13 cellular contexts compared by ENCODE assay signal in the genomic region with DNA sequence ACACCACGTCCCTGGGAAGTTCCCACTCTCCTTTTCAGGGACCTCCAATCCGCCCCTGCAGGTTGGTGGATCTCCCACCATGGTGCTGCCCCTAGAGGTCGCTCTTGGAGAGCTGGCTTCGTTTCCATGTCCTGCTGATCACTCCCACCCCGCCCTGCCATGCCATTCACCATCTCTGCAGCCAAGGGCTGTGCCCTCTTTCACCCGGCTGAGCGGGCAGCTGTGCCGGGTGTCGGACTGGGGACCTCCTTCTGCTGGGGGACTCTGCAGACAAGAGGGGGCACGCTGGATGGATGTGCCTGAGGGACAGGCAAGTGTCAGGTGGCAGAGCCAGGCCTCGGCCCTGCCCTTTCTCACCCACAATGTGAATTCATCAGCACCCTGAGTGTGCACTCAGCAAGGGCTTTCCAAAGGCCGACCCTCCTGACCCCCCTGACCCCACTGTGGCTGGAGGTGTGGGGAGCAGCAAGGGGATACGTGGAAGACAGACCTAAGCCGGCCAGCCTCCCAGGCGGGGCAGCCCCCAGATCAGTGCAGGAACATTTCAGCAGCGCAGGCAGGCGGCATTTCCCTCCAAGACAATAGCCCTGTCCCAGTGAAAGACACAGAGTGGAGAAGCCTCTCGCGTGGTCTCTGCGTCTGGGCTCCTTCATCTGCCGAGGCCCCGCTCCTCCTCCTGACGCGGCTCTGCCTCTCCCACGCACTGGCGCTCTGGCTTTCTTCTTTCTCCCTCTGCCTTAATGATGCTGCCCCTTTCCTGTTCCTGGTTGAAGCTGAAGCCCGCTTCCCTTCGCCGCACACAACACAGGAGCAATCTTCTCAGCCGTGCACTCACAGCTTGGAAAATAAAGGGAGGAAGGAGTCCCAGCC.
DNase-seq lines count a peak whose midpoint lies in the region; ATAC-seq and TF ChIP-seq lines count a peak whose summit lies in the region.
"Had no signal": no experiment of that assay in that cellular context is flagged by ENCODE, and none has a peak within 500 bp of the region (broad histone marks: within the 10 kb centered on the region; RNA-seq: fewer than 3 reads in every experiment).

No MANE protein-coding gene starts in this region.

- H3K79me2 ChIP-seq in GM23338 (replicated peaks; ENCODE audit: insufficient read depth) (no peaks in the 10 kb centered on the region), Loucy (ENCODE audit: insufficient read depth, low read length) (no peaks in the 10 kb centered on the region)

- H3K4me3 ChIP-seq in GM23338, result no peak overlapping the region
- H3K4me3 ChIP-seq in Loucy (ENCODE audit: low read length, poor library complexity, severe bottlenecking), result no peak overlapping the region
- H3K4me3 ChIP-seq in choroid plexus epithelial cell (ENCODE audit: low read depth, low read length), result no peak overlapping the region
- H3K4me3 ChIP-seq: thoracic aorta had no signal

- H3K36me3 ChIP-seq in GM23338 (ENCODE audit: insufficient read depth), result no peaks in the 10 kb centered on the region
- peaks cover 11% of the 10 kb centered on the region; the same call in 1 of the 2 replicates for H3K36me3 ChIP-seq in Loucy (ENCODE audit: insufficient read depth, low read length)
- H3K36me3 ChIP-seq: neutrophil, thoracic aorta had no signal

- H3K36me3 Mint-ChIP-seq in GM23338 (ENCODE audit: low read depth) (peaks cover 17% of the 10 kb centered on the region), neural crest cell (ENCODE audit: low read depth) (peaks cover 14% of the 10 kb centered on the region)

- H3K4me3 Mint-ChIP-seq in GM23338 (no peak overlapping the region), neural crest cell (no peak overlapping the region)
- H3K4me3 Mint-ChIP-seq: memory B cell had no signal

- H3K4me1 Mint-ChIP-seq in GM23338, result no peaks in the 10 kb centered on the region
- H3K4me1 Mint-ChIP-seq in neural crest cell, result peaks cover 9% of the 10 kb centered on the region
- H3K4me1 Mint-ChIP-seq: memory B cell had no signal

- no peak overlapping the region for H3K9ac ChIP-seq in Loucy (ENCODE audit: low read depth, low read length, poor library complexity, severe bottlenecking)

- 0 out of 2 replicates have a peak, but pooled peaks cover 4% of the 10 kb centered on the region for H3K4me1 ChIP-seq in GM23338 (ENCODE audit: insufficient read depth)
- no peaks in the 10 kb centered on the region for H3K4me1 ChIP-seq in Loucy (ENCODE audit: insufficient read depth, low read length, poor library complexity, severe bottlenecking)

- H2AFZ ChIP-seq in GM23338, result no peak overlapping the region
- no peak overlapping the region for H2AFZ ChIP-seq in Loucy (ENCODE audit: low read length)

- peak; percentile 89 for ATAC-seq in GM23338

- H3K27me3 Mint-ChIP-seq in GM23338 (ENCODE audit: insufficient read depth, low read depth, poor library complexity) (peaks cover 16% of the 10 kb centered on the region), neural crest cell (ENCODE audit: low read depth) (no peaks in the 10 kb centered on the region)
- H3K27me3 Mint-ChIP-seq: memory B cell had no signal

- no peak overlapping the region for H3K27ac ChIP-seq in GM23338 (ENCODE audit: low read depth)
- H3K27ac ChIP-seq: neutrophil, thoracic aorta had no signal

- peaks cover 15% of the 10 kb centered on the region; the same call in 1 of the 2 replicates for H3K9me3 ChIP-seq in Loucy (ENCODE audit: insufficient read depth, low read depth, low read length)

- H3K4me2 ChIP-seq in GM23338, result no peak overlapping the region
- no peak overlapping the region for H3K4me2 ChIP-seq in Loucy (ENCODE audit: low read depth, low read length, poor library complexity, severe bottlenecking)

- DNase-seq in GM23338 (ENCODE audit: low spot score) (peak; percentile 64), choroid plexus epithelial cell (ENCODE audit: low read depth) (no peak), neural crest cell (ENCODE audit: low read depth, low spot score) (peak; percentile 41), posterior vena cava (ENCODE audit: low spot score) (no peak), NCI-H2196 (lab: John Stamatoyannopoulos, UW; ENCODE audit: unreplicated experiment) (no peak)
- DNase-seq in activated CD4-positive, CD25-positive, alpha-beta regulatory T cell (lab: John Stamatoyannopoulos, UW), result no peak
- DNase-seq: amniotic stem cell; stimulated activated CD4-positive, alpha-beta T cell treated with anti-CD3 and anti-CD28 coated beads, Interleukin-2, amount 100 ng/mL, for 48 hours had no signal

- H3F3A ChIP-seq in GM23338 (replicated peaks; ENCODE audit: low read depth) (no peaks in the 10 kb centered on the region), Loucy (ENCODE audit: low read depth) (no peaks in the 10 kb centered on the region)

- H3K9me3 Mint-ChIP-seq in GM23338 (peaks cover 32% of the 10 kb centered on the region), neural crest cell (peaks cover 12% of the 10 kb centered on the region)

- H3K9me2 ChIP-seq in GM23338 (ENCODE audit: insufficient read depth), result no peaks in the 10 kb centered on the region
- no peaks in the 10 kb centered on the region for H3K9me2 ChIP-seq in Loucy (replicated peaks; ENCODE audit: low read depth, low read length)

- TF ChIP-seq CTCF in GM23338 (conservative IDR thresholded peaks at IDR 0.05; ENCODE audit: low read depth in 2 of 2) (peak; percentile 73 to 78), Loucy (conservative IDR thresholded peaks at IDR 0.05; ENCODE audit: low read length) (peak; percentile 35), choroid plexus epithelial cell (conservative IDR thresholded peaks at IDR 0.05; ENCODE audit: low read depth, low read length) (peak; percentile 15), neural crest cell (conservative IDR thresholded peaks at IDR 0.05) (no peak)

- no peaks in the 10 kb centered on the region for H3K27me3 ChIP-seq in GM23338 (ENCODE audit: insufficient read depth)
- no peaks in the 10 kb centered on the region for H3K27me3 ChIP-seq in Loucy (ENCODE audit: insufficient read depth, low read length, poor library complexity, severe bottlenecking)
- H3K27me3 ChIP-seq: neutrophil had no signal

- H4K20me1 ChIP-seq in GM23338 (replicated peaks; ENCODE audit: insufficient read depth) (no peaks in the 10 kb centered on the region), Loucy (ENCODE audit: insufficient read depth, low read length, poor library complexity, severe bottlenecking) (no peaks in the 10 kb centered on the region)

- intact Hi-C loops in posterior vena cava (cut with DNase I), result no loop called here

- H3K27ac Mint-ChIP-seq in GM23338 (no peak overlapping the region), neural crest cell (ENCODE audit: unreplicated experiment) (no peak overlapping the region)
- H3K27ac Mint-ChIP-seq: activated T-helper 2 cell treated with anti-CD3 and anti-CD28 coated beads, Interferon-gamma antibody, Interleukin-2, Interleukin-4, amounts not matched to agents 10 μg/mL and 5 μg/mL and 100 μg/mL, durations not matched to agents 14 hours and 24 hours and 36 hours; memory B cell had no signal

TF ChIP-seq in GM23338, 12 proteins besides CTCF, POLR2A, EP300 and RAD21 (continues in another document):
- TF ChIP-seq STAT1 (IDR thresholded peaks at IDR 0.05; ENCODE audit: unreplicated experiment) (no peak), ZNF114 (CRISPR knock-in tag; IDR thresholded peaks at IDR 0.05) (no peak), NANOG (IDR thresholded peaks at IDR 0.05; ENCODE audit: borderline replicate concordance) (no peak), EZH2phosphoT487 (IDR thresholded peaks at IDR 0.05; ENCODE audit: unreplicated experiment) (no peak), JUNB (IDR thresholded peaks at IDR 0.05; ENCODE audit: unreplicated experiment) (no peak), CREB1 (CRISPR knock-in tag; IDR thresholded peaks at IDR 0.05; ENCODE audit: low read depth) (no peak), POLR2AphosphoS5 (IDR thresholded peaks at IDR 0.05; ENCODE audit: low read depth) (no peak)
- TF ChIP-seq, protein P1, sequence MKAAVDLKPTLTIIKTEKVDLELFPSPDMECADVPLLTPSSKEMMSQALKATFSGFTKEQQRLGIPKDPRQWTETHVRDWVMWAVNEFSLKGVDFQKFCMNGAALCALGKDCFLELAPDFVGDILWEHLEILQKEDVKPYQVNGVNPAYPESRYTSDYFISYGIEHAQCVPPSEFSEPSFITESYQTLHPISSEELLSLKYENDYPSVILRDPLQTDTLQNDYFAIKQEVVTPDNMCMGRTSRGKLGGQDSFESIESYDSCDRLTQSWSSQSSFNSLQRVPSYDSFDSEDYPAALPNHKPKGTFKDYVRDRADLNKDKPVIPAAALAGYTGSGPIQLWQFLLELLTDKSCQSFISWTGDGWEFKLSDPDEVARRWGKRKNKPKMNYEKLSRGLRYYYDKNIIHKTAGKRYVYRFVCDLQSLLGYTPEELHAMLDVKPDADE (IDR thresholded peaks at IDR 0.05), result no peak
- TF ChIP-seq, protein P2, sequence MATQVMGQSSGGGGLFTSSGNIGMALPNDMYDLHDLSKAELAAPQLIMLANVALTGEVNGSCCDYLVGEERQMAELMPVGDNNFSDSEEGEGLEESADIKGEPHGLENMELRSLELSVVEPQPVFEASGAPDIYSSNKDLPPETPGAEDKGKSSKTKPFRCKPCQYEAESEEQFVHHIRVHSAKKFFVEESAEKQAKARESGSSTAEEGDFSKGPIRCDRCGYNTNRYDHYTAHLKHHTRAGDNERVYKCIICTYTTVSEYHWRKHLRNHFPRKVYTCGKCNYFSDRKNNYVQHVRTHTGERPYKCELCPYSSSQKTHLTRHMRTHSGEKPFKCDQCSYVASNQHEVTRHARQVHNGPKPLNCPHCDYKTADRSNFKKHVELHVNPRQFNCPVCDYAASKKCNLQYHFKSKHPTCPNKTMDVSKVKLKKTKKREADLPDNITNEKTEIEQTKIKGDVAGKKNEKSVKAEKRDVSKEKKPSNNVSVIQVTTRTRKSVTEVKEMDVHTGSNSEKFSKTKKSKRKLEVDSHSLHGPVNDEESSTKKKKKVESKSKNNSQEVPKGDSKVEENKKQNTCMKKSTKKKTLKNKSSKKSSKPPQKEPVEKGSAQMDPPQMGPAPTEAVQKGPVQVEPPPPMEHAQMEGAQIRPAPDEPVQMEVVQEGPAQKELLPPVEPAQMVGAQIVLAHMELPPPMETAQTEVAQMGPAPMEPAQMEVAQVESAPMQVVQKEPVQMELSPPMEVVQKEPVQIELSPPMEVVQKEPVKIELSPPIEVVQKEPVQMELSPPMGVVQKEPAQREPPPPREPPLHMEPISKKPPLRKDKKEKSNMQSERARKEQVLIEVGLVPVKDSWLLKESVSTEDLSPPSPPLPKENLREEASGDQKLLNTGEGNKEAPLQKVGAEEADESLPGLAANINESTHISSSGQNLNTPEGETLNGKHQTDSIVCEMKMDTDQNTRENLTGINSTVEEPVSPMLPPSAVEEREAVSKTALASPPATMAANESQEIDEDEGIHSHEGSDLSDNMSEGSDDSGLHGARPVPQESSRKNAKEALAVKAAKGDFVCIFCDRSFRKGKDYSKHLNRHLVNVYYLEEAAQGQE (IDR thresholded peaks at IDR 0.05; ENCODE audit: unreplicated experiment), result no peak

Comparison
In these comparisons a context has a peak if more than half of its experiments do, and no peak if none do; other contexts are left out.
1. DNase-seq: peak in GM23338 (single experiment) and neural crest cell (single experiment); none in choroid plexus epithelial cell (single experiment), activated CD4-positive, CD25-positive, alpha-beta regulatory T cell (0 of 4), posterior vena cava (single experiment) and NCI-H2196 (single experiment).